Comparison of ENCODE assay signal across 20 cellular contexts in the genomic region with DNA sequence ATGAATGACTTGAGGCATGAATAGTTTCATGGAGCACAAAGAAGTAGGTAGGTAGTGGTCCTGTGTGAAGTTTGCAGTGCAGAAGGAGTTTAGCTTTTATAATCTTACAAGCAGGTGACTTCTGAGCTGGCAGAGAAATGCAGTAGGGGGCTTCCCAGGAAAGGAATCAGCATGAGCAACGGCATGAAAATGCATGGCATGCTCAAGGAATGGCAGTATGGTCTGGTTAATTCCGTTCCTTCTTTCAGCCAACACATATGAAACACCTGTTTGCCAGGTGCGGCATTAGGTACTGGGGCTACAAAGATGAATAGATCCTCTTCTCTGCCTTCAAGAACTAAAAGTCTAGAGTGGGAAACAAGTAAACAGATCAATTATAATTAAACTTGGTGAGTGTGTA.
DNase-seq lines count a peak whose midpoint lies in the region; ATAC-seq lines count a peak whose summit lies in the region.
"Had no signal": no experiment of that assay in that cellular context is flagged by ENCODE, and none has a peak within 500 bp of the region (broad histone marks: within the 10 kb centered on the region; RNA-seq: fewer than 3 reads in every experiment).

No MANE protein-coding gene starts in this region.

- peaks cover 19% of the 10 kb centered on the region for H3K36me3 Mint-ChIP-seq in CD4-positive, CD25-positive, alpha-beta regulatory T cell
- peaks cover 51% of the 10 kb centered on the region for H3K36me3 Mint-ChIP-seq in activated T-helper 1 cell treated with anti-CD3 and anti-CD28 coated beads, Interleukin-12 subunit alpha, Interleukin-12 subunit beta, Interleukin-2, Interleukin-4 antibody, amounts not matched to agents 30 ng/mL and 10 ng/mL and 1 ng/mL, durations not matched to agents 14 hours and 24 hours and 36 hours (ENCODE audit: low read depth)

- H3K4me1 ChIP-seq in CD4-positive, CD25-positive, alpha-beta regulatory T cell (ENCODE audit: control insufficient read depth, insufficient read depth, low read length, poor library complexity, severe bottlenecking), result peaks cover 16% of the 10 kb centered on the region
- H3K4me1 ChIP-seq: BE2C, HAP-1, transverse colon had no signal

- H3K4me1 Mint-ChIP-seq in CD4-positive, CD25-positive, alpha-beta regulatory T cell, result peaks cover 30 to 60% (median 35%) of the 10 kb centered on the region in 4 donors
- peaks cover 87% of the 10 kb centered on the region for H3K4me1 Mint-ChIP-seq in activated T-helper 1 cell treated with anti-CD3 and anti-CD28 coated beads, Interleukin-12 subunit alpha, Interleukin-12 subunit beta, Interleukin-2, Interleukin-4 antibody, amounts not matched to agents 30 ng/mL and 10 ng/mL and 1 ng/mL, durations not matched to agents 14 hours and 24 hours and 36 hours (ENCODE audit: low read depth)

- H3K27me3 Mint-ChIP-seq in CD4-positive, CD25-positive, alpha-beta regulatory T cell, result no peaks in the 10 kb centered on the region
- H3K27me3 Mint-ChIP-seq in activated T-helper 1 cell treated with anti-CD3 and anti-CD28 coated beads, Interleukin-12 subunit alpha, Interleukin-12 subunit beta, Interleukin-2, Interleukin-4 antibody, amounts not matched to agents 30 ng/mL and 10 ng/mL and 1 ng/mL, durations not matched to agents 14 hours and 24 hours and 36 hours (ENCODE audit: insufficient read depth), result no peaks in the 10 kb centered on the region

- DNase-seq in A172 (ENCODE audit: low spot score), result peak; percentile 11
- DNase-seq in CD4-positive, CD25-positive, alpha-beta regulatory T cell, result no peak
- DNase-seq in activated T-helper 1 cell treated with anti-CD3 and anti-CD28 coated beads, Interleukin-12 subunit alpha, Interleukin-12 subunit beta, Interleukin-2, Interleukin-4 antibody, amounts not matched to agents 30 ng/mL and 10 ng/mL and 1 ng/mL, durations not matched to agents 14 hours and 24 hours and 36 hours (ENCODE audit: low spot score), result no peak
- peak; percentile 80 for DNase-seq in islet precursor cell
- DNase-seq in Right ventricle myocardium inferior (ENCODE audit: missing footprints), result no peak
- DNase-seq in DMS153 treated with DMSO at 0.1 percent for 48 hours (lab: John Stamatoyannopoulos, UW; ENCODE audit: unreplicated experiment), result no peak
- DNase-seq: activated CD8-positive, alpha-beta memory T cell treated with anti-CD3 and anti-CD28 coated beads for 24 hours; BE2C; caudate nucleus; Kasumi-1; left lung; NCI-H1436; Right ventricle myocardium superior; T1000; transverse colon had no signal

- H3K27me3 ChIP-seq in CD4-positive, CD25-positive, alpha-beta regulatory T cell (ENCODE audit: control insufficient read depth, insufficient read depth, low read length), result no peaks in the 10 kb centered on the region
- H3K27me3 ChIP-seq: BE2C, hepatocyte, left lung, transverse colon had no signal

- H3K4me3 Mint-ChIP-seq in CD4-positive, CD25-positive, alpha-beta regulatory T cell, result peak overlapping the region in 1 of 4 donors; percentile 1
- peak overlapping the region; percentile 59 for H3K4me3 Mint-ChIP-seq in activated T-helper 1 cell treated with anti-CD3 and anti-CD28 coated beads, Interleukin-12 subunit alpha, Interleukin-12 subunit beta, Interleukin-2, Interleukin-4 antibody, amounts not matched to agents 30 ng/mL and 10 ng/mL and 1 ng/mL, durations not matched to agents 14 hours and 24 hours and 36 hours

- peaks cover 16% of the 10 kb centered on the region for H3K36me3 ChIP-seq in CD4-positive, CD25-positive, alpha-beta regulatory T cell (ENCODE audit: control insufficient read depth, insufficient read depth, low read length)
- H3K36me3 ChIP-seq: HAP-1 had no signal

- no peak overlapping the region for H3K27ac ChIP-seq in CD4-positive, CD25-positive, alpha-beta regulatory T cell (ENCODE audit: insufficient read depth, low read length, poor library complexity, severe bottlenecking)
- H3K27ac ChIP-seq: left lung had no signal

- no peaks in the 10 kb centered on the region for H3K9me3 ChIP-seq in CD4-positive, CD25-positive, alpha-beta regulatory T cell (ENCODE audit: control insufficient read depth in 2 of 2, low read length in 2 of 2)
- H3K9me3 ChIP-seq: BE2C, HAP-1, left lung, transverse colon had no signal

- H3K27ac Mint-ChIP-seq in CD4-positive, CD25-positive, alpha-beta regulatory T cell, result peak overlapping the region; percentile 54 to 88 (median 79)
- peak overlapping the region; percentile 97 for H3K27ac Mint-ChIP-seq in activated T-helper 1 cell treated with anti-CD3 and anti-CD28 coated beads, Interleukin-12 subunit alpha, Interleukin-12 subunit beta, Interleukin-2, Interleukin-4 antibody, amounts not matched to agents 30 ng/mL and 10 ng/mL and 1 ng/mL, durations not matched to agents 14 hours and 24 hours and 36 hours

- peaks cover 0 to 2% (median 0%) of the 10 kb centered on the region in 7 donors for H3K9me3 Mint-ChIP-seq in CD4-positive, CD25-positive, alpha-beta regulatory T cell
- H3K9me3 Mint-ChIP-seq in activated T-helper 1 cell treated with anti-CD3 and anti-CD28 coated beads, Interleukin-12 subunit alpha, Interleukin-12 subunit beta, Interleukin-2, Interleukin-4 antibody, amounts not matched to agents 30 ng/mL and 10 ng/mL and 1 ng/mL, durations not matched to agents 14 hours and 24 hours and 36 hours, result peaks cover 7% of the 10 kb centered on the region

- H3K4me3 ChIP-seq in CD4-positive, CD25-positive, alpha-beta regulatory T cell (ENCODE audit: low read depth, low read length), result no peak overlapping the region
- H3K4me3 ChIP-seq: HAP-1, hepatocyte, left lung, skin epidermis, transverse colon had no signal

- no peak for ATAC-seq in CD4-positive, CD25-positive, alpha-beta regulatory T cell (ENCODE audit: low read depth in 2 of 2)
- ATAC-seq in HG02870 (IDR thresholded peaks at IDR 0.05; ENCODE audit: unreplicated experiment) (no peak), Right ventricle myocardium inferior (no peak), HG02840 (IDR thresholded peaks at IDR 0.05; ENCODE audit: low FRiP score, unreplicated experiment) (no peak)
- ATAC-seq: left lung had no signal

- intact Hi-C loops in activated T-helper 1 cell treated with anti-CD3 and anti-CD28 coated beads, Interleukin-12 subunit alpha, Interleukin-12 subunit beta, Interleukin-2, Interleukin-4 antibody, amounts not matched to agents 30 ng/mL and 10 ng/mL and 1 ng/mL, durations not matched to agents 14 hours and 24 hours and 36 hours (cut with micrococcal nuclease), result no loop called here
- intact Hi-C loops in Right ventricle myocardium inferior (cut with DNase I), result no loop called here

Comparison
In these comparisons a context has a peak if more than half of its experiments do, and no peak if none do; other contexts are left out.
1. DNase-seq: peak in A172 (single experiment) and islet precursor cell (single experiment); none in CD4-positive, CD25-positive, alpha-beta regulatory T cell (0 of 3), activated T-helper 1 cell treated with anti-CD3 and anti-CD28 coated beads, Interleukin-12 subunit alpha, Interleukin-12 subunit beta, Interleukin-2, Interleukin-4 antibody, amounts not matched to agents 30 ng/mL and 10 ng/mL and 1 ng/mL, durations not matched to agents 14 hours and 24 hours and 36 hours (single experiment), Right ventricle myocardium inferior (single experiment) and DMS153 treated with DMSO at 0.1 percent for 48 hours (single experiment).